In genomic region chr4:110586137-110586850, GRCh38 we compare ENCODE assay signal across 8 cellular contexts. TPM values are rescaled to one million over a fixed set of nuclear protein-coding genes. Genes with fewer than 3 reads are reported as not detected.
DNase-seq lines count a peak whose midpoint lies in the region; ATAC-seq, FAIRE-seq and TF ChIP-seq lines count a peak whose summit lies in the region.

No MANE protein-coding gene starts in this region.

- no peak overlapping the region for H2AFZ ChIP-seq in MM.1S (ENCODE audit: low read length)

- H3K27me3 ChIP-seq in MM.1S (replicated peaks; ENCODE audit: insufficient read depth, low read length) (no peaks in the 10 kb centered on the region), lower lobe of right lung (ENCODE audit: low read depth) (no peaks in the 10 kb centered on the region)

- H3K79me2 ChIP-seq in MM.1S (ENCODE audit: low read length), result no peaks in the 10 kb centered on the region

- no peak overlapping the region for H3K4me2 ChIP-seq in MM.1S (ENCODE audit: low read depth, low read length)

- DNase-seq in EH (ENCODE audit: low read depth) (peak; percentile 57), MM.1S (peak; percentile 43), T47D (ENCODE audit: low read depth in 1 of 2, low spot score in 1 of 2) (peak; percentile 60 to 73), lower lobe of right lung (no peak), GM12892 (ENCODE audit: insufficient read length) (no peak), DMS153 treated with DMSO at 0.1 percent for 48 hours (lab: John Stamatoyannopoulos, UW; ENCODE audit: unreplicated experiment) (no peak), NCI-H1048 (lab: John Stamatoyannopoulos, UW) (no peak), activated T-cell treated with anti-CD3 and anti-CD28 coated beads for 4 hours (no peak)

- H3K4me3 ChIP-seq in MM.1S (ENCODE audit: low read length) (no peak overlapping the region), lower lobe of right lung (no peak overlapping the region)

- peak in 1 of 2 donors; percentile 42 for ATAC-seq in lower lobe of right lung

- no peak overlapping the region for H3K27ac ChIP-seq in MM.1S (ENCODE audit: low read length)
- H3K27ac ChIP-seq in lower lobe of right lung, result no peak overlapping the region

- intact Hi-C loops in lower lobe of right lung (cut with DNase I), result no loop called here

- no peaks in the 10 kb centered on the region for H4K20me1 ChIP-seq in MM.1S (ENCODE audit: insufficient read depth, low read length)

- no peak for FAIRE-seq in GM12892 (lab: Jason Lieb, UNC)

- no peaks in the 10 kb centered on the region for H3F3A ChIP-seq in MM.1S (ENCODE audit: insufficient read depth, low read length)

- H3K9me2 ChIP-seq in MM.1S (replicated peaks; ENCODE audit: insufficient read depth, low read length), result no peaks in the 10 kb centered on the region

- peak; percentile 26 for TF ChIP-seq CTCF in MM.1S (IDR thresholded peaks at IDR 0.05; ENCODE audit: low read length)
- peak; percentile 39 for TF ChIP-seq CTCF in lower lobe of right lung (IDR thresholded peaks at IDR 0.05)

- in situ Hi-C loops in T47D (cut with HindIII; ENCODE audit: low pct_unique_long_range_greater_than_20kb, low sequenced_read_pairs), result no loop called here

- no peak overlapping the region for H3K9ac ChIP-seq in MM.1S (ENCODE audit: low read length)

- TF ChIP-seq POLR2A in GM12892 (IDR thresholded peaks at IDR 0.05; ENCODE audit: low read depth, low read length), result no peak

- H3K36me3 ChIP-seq in MM.1S (replicated peaks; ENCODE audit: insufficient read depth, low read length) (no peaks in the 10 kb centered on the region), lower lobe of right lung (no peaks in the 10 kb centered on the region)

- no peaks in the 10 kb centered on the region for H3K4me1 ChIP-seq in MM.1S (ENCODE audit: low read length)
- H3K4me1 ChIP-seq in lower lobe of right lung, result no peaks in the 10 kb centered on the region

- no peaks in the 10 kb centered on the region for H3K9me3 ChIP-seq in MM.1S (replicated peaks; ENCODE audit: insufficient read depth, low read length)
- no peaks in the 10 kb centered on the region for H3K9me3 ChIP-seq in lower lobe of right lung

RNA-seq across cellular contexts. Expression of gene PITX2, which starts 36.6 kb away (rescaled TPM):
- not detected for total RNA-seq in lower lobe of right lung
- polyA plus RNA-seq in GM12892 (2012; ENCODE audit: missing spikeins), result not detected

Comparison
In these comparisons a context has a peak if more than half of its experiments do, and no peak if none do; other contexts are left out.
1. DNase-seq: peak in EH (single experiment), MM.1S (single experiment) and T47D (2 of 2); none in lower lobe of right lung (single experiment), GM12892 (single experiment), DMS153 treated with DMSO at 0.1 percent for 48 hours (single experiment), NCI-H1048 (single experiment) and activated T-cell treated with anti-CD3 and anti-CD28 coated beads for 4 hours (single experiment).